Comparison of ENCODE assay signal across 10 cellular contexts in genomic region chr7:46145412-46145811, GRCh38.
A peak's percentile ranks its signal among the peaks of the same experiment; 100 is the strongest.
DNase-seq lines count a peak whose midpoint lies in the region; ATAC-seq and TF ChIP-seq lines count a peak whose summit lies in the region.
"Had no signal": no experiment of that assay in that cellular context is flagged by ENCODE, and none has a peak within 500 bp of the region (broad histone marks: within the 10 kb centered on the region; RNA-seq: fewer than 3 reads in every experiment).

No MANE protein-coding gene starts in this region.

- ATAC-seq in SK-N-SH treated with all-trans-retinoic acid at 6 μM for 48 hours (peak; percentile 96), HG03045 (IDR thresholded peaks at IDR 0.05; ENCODE audit: unreplicated experiment) (no peak)

- DNase-seq in GM04504 (ENCODE audit: low read depth): peak; percentile 99
- peak; percentile 97 for DNase-seq in glomerular visceral epithelial cell (ENCODE audit: extremely low spot score)
- peak; percentile 99 for DNase-seq in renal cortical epithelial cell (ENCODE audit: low read depth)
- DNase-seq in pons (ENCODE audit: low spot score): no peak
- DNase-seq in NCI-H82 (lab: John Stamatoyannopoulos, UW): no peak
- no peak for DNase-seq in HT-29 (ENCODE audit: low spot score)
- DNase-seq: NCI-H1417 treated with DMSO at 0.1 percent for 48 hours; stimulated activated CD8-positive, alpha-beta memory T cell treated with anti-CD3 and anti-CD28 coated beads, Interleukin-4, amount 100 ng/mL, for 48 hours had no signal

TF ChIP-seq in SK-N-SH treated with all-trans-retinoic acid at 6 μM for 48 hours, 23 proteins besides CTCF, POLR2A, EP300 and RAD21:
- TF ChIP-seq ZNF70 (CRISPR knock-in tag; IDR thresholded peaks at IDR 0.05): no peak
- no peak for TF ChIP-seq RARB (CRISPR knock-in tag; IDR thresholded peaks at IDR 0.05)
- TF ChIP-seq PATZ1 (CRISPR knock-in tag; IDR thresholded peaks at IDR 0.05; ENCODE audit: borderline replicate concordance): peak; percentile 74; the same call in 1 of the 2 replicates
- TF ChIP-seq PPARA (CRISPR knock-in tag; IDR thresholded peaks at IDR 0.05; ENCODE audit: borderline replicate concordance): no peak
- TF ChIP-seq ZNF565 (CRISPR knock-in tag; conservative IDR thresholded peaks at IDR 0.05; ENCODE audit: low read depth): no peak
- TF ChIP-seq ZFP30 (CRISPR knock-in tag; IDR thresholded peaks at IDR 0.05): no peak
- TF ChIP-seq ZC3H10 (CRISPR knock-in tag; IDR thresholded peaks at IDR 0.05): no peak
- peak; percentile 60; the same call in 1 of the 2 replicates for TF ChIP-seq CSDC2 (CRISPR knock-in tag; IDR thresholded peaks at IDR 0.05)
- TF ChIP-seq TOX (CRISPR knock-in tag; IDR thresholded peaks at IDR 0.05; ENCODE audit: borderline replicate concordance): no peak
- no peak for TF ChIP-seq BACH2 (CRISPR knock-in tag; IDR thresholded peaks at IDR 0.05; ENCODE audit: borderline replicate concordance)
- TF ChIP-seq ARNTL (CRISPR knock-in tag; IDR thresholded peaks at IDR 0.05; ENCODE audit: borderline replicate concordance, low read depth): no peak
- peak; percentile 68; the same call in 1 of the 2 replicates for TF ChIP-seq SNAI2 (CRISPR knock-in tag; IDR thresholded peaks at IDR 0.05)
- TF ChIP-seq POU6F1 (CRISPR knock-in tag; IDR thresholded peaks at IDR 0.05; ENCODE audit: borderline replicate concordance, low read depth): peak; percentile 96
- TF ChIP-seq ZNF8 (CRISPR knock-in tag; IDR thresholded peaks at IDR 0.05): no peak
- peak; percentile 83 for TF ChIP-seq GLIS3 (CRISPR knock-in tag; IDR thresholded peaks at IDR 0.05)
- peak; percentile 68; the same call in 1 of the 2 replicates for TF ChIP-seq CSRNP3 (CRISPR knock-in tag; IDR thresholded peaks at IDR 0.05)
- peak; percentile 58; the same call in 1 of the 2 replicates for TF ChIP-seq ESRRG (CRISPR knock-in tag; IDR thresholded peaks at IDR 0.05)
- no peak for TF ChIP-seq OSR1 (CRISPR knock-in tag; IDR thresholded peaks at IDR 0.05)
- TF ChIP-seq TCF4 (CRISPR knock-in tag; IDR thresholded peaks at IDR 0.05; ENCODE audit: borderline replicate concordance): no peak
- peak; percentile 98 for TF ChIP-seq ISL1 (CRISPR knock-in tag; IDR thresholded peaks at IDR 0.05)
- TF ChIP-seq CREB5 (CRISPR knock-in tag; IDR thresholded peaks at IDR 0.05; ENCODE audit: low read depth): peak; percentile 88
- TF ChIP-seq TSHZ2 (CRISPR knock-in tag; IDR thresholded peaks at IDR 0.05): peak; percentile 24; the same call in 1 of the 2 replicates
- TF ChIP-seq ZFP3 (CRISPR knock-in tag; IDR thresholded peaks at IDR 0.05): peak; percentile 47; the same call in 1 of the 2 replicates

Comparison
In these comparisons a context has a peak if more than half of its experiments do, and no peak if none do; other contexts are left out.
1. DNase-seq: peak in GM04504 (single experiment), glomerular visceral epithelial cell (single experiment) and renal cortical epithelial cell (single experiment); none in pons (single experiment), NCI-H82 (single experiment) and HT-29 (single experiment).